Comparison of ENCODE assay signal across 1 cellular context in the genomic region with DNA sequence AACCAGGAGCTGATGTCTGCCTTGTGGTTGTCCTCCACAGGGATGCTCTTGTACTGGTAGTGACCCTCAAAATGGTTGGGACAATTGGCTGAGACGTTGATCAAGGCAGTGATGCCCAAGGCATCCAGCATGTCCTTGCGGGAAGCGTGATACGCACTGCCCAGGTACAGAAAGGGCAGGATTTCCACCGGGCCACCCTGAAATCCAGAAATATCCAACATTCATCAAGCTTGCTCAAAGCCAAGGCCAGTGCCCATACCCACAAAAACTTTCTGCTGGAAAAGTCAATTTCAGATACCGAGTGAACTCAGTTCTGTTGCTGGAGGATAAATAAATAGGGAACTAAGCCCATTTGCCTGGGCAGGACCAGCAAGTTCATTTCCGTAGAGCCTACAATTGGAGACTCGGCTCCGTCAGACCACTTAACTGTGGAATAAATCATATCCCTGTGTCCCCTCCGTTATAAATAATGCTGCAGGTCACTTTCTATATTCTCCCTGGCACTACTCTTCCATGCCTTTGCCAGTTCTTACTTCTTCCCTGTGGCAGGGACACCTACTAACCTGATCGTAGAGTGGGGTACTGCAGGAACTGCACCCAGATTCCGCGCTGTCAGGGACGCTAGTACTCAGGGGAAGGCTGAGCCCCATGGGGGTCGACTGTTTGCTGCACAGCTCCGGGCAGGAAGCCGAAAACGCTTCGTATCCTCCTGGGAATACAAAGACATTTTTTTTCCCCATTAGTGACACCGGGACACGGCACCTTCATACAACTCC.
TF ChIP-seq lines count a peak whose summit lies in the region.

No MANE protein-coding gene starts in this region.

TF ChIP-seq in WTC11, 78 proteins besides CTCF, POLR2A, EP300 and RAD21 (continued from another document):
- TF ChIP-seq, protein P1, sequence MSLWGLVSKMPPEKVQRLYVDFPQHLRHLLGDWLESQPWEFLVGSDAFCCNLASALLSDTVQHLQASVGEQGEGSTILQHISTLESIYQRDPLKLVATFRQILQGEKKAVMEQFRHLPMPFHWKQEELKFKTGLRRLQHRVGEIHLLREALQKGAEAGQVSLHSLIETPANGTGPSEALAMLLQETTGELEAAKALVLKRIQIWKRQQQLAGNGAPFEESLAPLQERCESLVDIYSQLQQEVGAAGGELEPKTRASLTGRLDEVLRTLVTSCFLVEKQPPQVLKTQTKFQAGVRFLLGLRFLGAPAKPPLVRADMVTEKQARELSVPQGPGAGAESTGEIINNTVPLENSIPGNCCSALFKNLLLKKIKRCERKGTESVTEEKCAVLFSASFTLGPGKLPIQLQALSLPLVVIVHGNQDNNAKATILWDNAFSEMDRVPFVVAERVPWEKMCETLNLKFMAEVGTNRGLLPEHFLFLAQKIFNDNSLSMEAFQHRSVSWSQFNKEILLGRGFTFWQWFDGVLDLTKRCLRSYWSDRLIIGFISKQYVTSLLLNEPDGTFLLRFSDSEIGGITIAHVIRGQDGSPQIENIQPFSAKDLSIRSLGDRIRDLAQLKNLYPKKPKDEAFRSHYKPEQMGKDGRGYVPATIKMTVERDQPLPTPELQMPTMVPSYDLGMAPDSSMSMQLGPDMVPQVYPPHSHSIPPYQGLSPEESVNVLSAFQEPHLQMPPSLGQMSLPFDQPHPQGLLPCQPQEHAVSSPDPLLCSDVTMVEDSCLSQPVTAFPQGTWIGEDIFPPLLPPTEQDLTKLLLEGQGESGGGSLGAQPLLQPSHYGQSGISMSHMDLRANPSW (CRISPR knock-in tag; conservative IDR thresholded peaks at IDR 0.05; ENCODE audit: low read depth): no peak
- TF ChIP-seq, protein P2, sequence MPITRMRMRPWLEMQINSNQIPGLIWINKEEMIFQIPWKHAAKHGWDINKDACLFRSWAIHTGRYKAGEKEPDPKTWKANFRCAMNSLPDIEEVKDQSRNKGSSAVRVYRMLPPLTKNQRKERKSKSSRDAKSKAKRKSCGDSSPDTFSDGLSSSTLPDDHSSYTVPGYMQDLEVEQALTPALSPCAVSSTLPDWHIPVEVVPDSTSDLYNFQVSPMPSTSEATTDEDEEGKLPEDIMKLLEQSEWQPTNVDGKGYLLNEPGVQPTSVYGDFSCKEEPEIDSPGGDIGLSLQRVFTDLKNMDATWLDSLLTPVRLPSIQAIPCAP (CRISPR knock-in tag; IDR thresholded peaks at IDR 0.05): no peak
- TF ChIP-seq, protein P3, sequence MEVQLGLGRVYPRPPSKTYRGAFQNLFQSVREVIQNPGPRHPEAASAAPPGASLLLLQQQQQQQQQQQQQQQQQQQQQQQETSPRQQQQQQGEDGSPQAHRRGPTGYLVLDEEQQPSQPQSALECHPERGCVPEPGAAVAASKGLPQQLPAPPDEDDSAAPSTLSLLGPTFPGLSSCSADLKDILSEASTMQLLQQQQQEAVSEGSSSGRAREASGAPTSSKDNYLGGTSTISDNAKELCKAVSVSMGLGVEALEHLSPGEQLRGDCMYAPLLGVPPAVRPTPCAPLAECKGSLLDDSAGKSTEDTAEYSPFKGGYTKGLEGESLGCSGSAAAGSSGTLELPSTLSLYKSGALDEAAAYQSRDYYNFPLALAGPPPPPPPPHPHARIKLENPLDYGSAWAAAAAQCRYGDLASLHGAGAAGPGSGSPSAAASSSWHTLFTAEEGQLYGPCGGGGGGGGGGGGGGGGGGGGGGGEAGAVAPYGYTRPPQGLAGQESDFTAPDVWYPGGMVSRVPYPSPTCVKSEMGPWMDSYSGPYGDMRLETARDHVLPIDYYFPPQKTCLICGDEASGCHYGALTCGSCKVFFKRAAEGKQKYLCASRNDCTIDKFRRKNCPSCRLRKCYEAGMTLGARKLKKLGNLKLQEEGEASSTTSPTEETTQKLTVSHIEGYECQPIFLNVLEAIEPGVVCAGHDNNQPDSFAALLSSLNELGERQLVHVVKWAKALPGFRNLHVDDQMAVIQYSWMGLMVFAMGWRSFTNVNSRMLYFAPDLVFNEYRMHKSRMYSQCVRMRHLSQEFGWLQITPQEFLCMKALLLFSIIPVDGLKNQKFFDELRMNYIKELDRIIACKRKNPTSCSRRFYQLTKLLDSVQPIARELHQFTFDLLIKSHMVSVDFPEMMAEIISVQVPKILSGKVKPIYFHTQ (CRISPR knock-in tag; IDR thresholded peaks at IDR 0.05): no peak
- no peak for TF ChIP-seq ELF4 (CRISPR knock-in tag; IDR thresholded peaks at IDR 0.05; ENCODE audit: low read depth)
- TF ChIP-seq, protein P4, sequence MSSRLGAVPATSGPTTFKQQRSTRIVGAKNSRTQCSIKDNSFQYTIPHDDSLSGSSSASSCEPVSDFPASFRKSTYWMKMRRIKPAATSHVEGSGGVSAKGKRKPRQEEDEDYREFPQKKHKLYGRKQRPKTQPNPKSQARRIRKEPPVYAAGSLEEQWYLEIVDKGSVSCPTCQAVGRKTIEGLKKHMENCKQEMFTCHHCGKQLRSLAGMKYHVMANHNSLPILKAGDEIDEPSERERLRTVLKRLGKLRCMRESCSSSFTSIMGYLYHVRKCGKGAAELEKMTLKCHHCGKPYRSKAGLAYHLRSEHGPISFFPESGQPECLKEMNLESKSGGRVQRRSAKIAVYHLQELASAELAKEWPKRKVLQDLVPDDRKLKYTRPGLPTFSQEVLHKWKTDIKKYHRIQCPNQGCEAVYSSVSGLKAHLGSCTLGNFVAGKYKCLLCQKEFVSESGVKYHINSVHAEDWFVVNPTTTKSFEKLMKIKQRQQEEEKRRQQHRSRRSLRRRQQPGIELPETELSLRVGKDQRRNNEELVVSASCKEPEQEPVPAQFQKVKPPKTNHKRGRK (CRISPR knock-in tag; IDR thresholded peaks at IDR 0.05; ENCODE audit: borderline replicate concordance): no peak
- TF ChIP-seq, protein P5, sequence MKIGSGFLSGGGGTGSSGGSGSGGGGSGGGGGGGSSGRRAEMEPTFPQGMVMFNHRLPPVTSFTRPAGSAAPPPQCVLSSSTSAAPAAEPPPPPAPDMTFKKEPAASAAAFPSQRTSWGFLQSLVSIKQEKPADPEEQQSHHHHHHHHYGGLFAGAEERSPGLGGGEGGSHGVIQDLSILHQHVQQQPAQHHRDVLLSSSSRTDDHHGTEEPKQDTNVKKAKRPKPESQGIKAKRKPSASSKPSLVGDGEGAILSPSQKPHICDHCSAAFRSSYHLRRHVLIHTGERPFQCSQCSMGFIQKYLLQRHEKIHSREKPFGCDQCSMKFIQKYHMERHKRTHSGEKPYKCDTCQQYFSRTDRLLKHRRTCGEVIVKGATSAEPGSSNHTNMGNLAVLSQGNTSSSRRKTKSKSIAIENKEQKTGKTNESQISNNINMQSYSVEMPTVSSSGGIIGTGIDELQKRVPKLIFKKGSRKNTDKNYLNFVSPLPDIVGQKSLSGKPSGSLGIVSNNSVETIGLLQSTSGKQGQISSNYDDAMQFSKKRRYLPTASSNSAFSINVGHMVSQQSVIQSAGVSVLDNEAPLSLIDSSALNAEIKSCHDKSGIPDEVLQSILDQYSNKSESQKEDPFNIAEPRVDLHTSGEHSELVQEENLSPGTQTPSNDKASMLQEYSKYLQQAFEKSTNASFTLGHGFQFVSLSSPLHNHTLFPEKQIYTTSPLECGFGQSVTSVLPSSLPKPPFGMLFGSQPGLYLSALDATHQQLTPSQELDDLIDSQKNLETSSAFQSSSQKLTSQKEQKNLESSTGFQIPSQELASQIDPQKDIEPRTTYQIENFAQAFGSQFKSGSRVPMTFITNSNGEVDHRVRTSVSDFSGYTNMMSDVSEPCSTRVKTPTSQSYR (CRISPR knock-in tag; IDR thresholded peaks at IDR 0.05): no peak
